1 cellular context compared by ENCODE assay signal in the genomic region with DNA sequence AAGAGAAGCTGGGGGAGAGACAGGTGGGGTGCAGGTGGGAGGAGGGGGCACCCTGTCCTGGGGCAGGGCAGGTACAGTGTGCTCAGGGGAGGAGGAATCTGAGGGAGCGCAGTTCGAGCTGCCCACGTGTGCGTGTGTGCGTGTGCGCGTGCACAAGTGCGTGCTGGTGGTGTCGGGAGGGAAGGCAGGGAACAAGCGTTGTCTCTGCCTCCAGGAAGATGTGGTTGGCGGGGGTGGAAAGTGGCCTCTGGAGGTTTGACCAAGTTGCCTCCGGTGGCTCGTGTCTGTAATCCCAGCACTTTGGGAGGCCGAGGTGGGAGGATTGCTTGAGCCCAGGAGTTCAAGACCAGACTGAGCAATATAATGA.
TF ChIP-seq lines count a peak whose summit lies in the region.

No MANE protein-coding gene starts in this region.

TF ChIP-seq in HepG2, 621 proteins besides CTCF, POLR2A, EP300 and RAD21 (continued from another document):
- TF ChIP-seq ZNF687 (CRISPR knock-in tag; IDR thresholded peaks at IDR 0.05) (peak; percentile 80), ZNF558 (CRISPR knock-in tag; IDR thresholded peaks at IDR 0.05; ENCODE audit: borderline replicate concordance) (peak; percentile 53; the same call in 1 of the 2 replicates), MED1 (CRISPR knock-in tag; IDR thresholded peaks at IDR 0.05) (no peak)
- TF ChIP-seq, protein P1, sequence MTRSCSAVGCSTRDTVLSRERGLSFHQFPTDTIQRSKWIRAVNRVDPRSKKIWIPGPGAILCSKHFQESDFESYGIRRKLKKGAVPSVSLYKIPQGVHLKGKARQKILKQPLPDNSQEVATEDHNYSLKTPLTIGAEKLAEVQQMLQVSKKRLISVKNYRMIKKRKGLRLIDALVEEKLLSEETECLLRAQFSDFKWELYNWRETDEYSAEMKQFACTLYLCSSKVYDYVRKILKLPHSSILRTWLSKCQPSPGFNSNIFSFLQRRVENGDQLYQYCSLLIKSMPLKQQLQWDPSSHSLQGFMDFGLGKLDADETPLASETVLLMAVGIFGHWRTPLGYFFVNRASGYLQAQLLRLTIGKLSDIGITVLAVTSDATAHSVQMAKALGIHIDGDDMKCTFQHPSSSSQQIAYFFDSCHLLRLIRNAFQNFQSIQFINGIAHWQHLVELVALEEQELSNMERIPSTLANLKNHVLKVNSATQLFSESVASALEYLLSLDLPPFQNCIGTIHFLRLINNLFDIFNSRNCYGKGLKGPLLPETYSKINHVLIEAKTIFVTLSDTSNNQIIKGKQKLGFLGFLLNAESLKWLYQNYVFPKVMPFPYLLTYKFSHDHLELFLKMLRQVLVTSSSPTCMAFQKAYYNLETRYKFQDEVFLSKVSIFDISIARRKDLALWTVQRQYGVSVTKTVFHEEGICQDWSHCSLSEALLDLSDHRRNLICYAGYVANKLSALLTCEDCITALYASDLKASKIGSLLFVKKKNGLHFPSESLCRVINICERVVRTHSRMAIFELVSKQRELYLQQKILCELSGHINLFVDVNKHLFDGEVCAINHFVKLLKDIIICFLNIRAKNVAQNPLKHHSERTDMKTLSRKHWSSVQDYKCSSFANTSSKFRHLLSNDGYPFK (CRISPR knock-in tag; IDR thresholded peaks at IDR 0.05; ENCODE audit: borderline replicate concordance): 0 out of 2 replicates have a peak, but pooled peaks have one; percentile 31
- TF ChIP-seq, protein P2, sequence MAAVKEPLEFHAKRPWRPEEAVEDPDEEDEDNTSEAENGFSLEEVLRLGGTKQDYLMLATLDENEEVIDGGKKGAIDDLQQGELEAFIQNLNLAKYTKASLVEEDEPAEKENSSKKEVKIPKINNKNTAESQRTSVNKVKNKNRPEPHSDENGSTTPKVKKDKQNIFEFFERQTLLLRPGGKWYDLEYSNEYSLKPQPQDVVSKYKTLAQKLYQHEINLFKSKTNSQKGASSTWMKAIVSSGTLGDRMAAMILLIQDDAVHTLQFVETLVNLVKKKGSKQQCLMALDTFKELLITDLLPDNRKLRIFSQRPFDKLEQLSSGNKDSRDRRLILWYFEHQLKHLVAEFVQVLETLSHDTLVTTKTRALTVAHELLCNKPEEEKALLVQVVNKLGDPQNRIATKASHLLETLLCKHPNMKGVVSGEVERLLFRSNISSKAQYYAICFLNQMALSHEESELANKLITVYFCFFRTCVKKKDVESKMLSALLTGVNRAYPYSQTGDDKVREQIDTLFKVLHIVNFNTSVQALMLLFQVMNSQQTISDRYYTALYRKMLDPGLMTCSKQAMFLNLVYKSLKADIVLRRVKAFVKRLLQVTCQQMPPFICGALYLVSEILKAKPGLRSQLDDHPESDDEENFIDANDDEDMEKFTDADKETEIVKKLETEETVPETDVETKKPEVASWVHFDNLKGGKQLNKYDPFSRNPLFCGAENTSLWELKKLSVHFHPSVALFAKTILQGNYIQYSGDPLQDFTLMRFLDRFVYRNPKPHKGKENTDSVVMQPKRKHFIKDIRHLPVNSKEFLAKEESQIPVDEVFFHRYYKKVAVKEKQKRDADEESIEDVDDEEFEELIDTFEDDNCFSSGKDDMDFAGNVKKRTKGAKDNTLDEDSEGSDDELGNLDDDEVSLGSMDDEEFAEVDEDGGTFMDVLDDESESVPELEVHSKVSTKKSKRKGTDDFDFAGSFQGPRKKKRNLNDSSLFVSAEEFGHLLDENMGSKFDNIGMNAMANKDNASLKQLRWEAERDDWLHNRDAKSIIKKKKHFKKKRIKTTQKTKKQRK (IDR thresholded peaks at IDR 0.05; ENCODE audit: low read length): no peak
- TF ChIP-seq, protein P3, sequence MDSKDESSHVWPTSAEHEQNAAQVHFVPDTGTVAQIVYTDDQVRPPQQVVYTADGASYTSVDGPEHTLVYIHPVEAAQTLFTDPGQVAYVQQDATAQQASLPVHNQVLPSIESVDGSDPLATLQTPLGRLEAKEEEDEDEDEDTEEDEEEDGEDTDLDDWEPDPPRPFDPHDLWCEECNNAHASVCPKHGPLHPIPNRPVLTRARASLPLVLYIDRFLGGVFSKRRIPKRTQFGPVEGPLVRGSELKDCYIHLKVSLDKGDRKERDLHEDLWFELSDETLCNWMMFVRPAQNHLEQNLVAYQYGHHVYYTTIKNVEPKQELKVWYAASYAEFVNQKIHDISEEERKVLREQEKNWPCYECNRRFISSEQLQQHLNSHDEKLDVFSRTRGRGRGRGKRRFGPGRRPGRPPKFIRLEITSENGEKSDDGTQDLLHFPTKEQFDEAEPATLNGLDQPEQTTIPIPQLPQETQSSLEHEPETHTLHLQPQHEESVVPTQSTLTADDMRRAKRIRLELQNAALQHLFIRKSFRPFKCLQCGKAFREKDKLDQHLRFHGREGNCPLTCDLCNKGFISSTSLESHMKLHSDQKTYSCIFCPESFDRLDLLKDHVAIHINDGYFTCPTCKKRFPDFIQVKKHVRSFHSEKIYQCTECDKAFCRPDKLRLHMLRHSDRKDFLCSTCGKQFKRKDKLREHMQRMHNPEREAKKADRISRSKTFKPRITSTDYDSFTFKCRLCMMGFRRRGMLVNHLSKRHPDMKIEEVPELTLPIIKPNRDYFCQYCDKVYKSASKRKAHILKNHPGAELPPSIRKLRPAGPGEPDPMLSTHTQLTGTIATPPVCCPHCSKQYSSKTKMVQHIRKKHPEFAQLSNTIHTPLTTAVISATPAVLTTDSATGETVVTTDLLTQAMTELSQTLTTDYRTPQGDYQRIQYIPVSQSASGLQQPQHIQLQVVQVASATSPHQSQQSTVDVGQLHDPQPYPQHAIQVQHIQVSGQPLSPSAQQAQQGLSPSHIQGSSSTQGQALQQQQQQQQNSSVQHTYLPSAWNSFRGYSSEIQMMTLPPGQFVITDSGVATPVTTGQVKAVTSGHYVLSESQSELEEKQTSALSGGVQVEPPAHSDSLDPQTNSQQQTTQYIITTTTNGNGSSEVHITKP (CRISPR knock-in tag; IDR thresholded peaks at IDR 0.05; ENCODE audit: low read depth): no peak
